19 cellular contexts compared by ENCODE assay signal in genomic region chrX:50071507-50071906, GRCh38.
"Had no signal": no experiment of that assay in that cellular context is flagged by ENCODE, and none has a peak within 500 bp of the region (broad histone marks: within the 10 kb centered on the region; RNA-seq: fewer than 3 reads in every experiment).

No MANE protein-coding gene starts in this region.

- ATAC-seq: esophagus mucosa; gastrocnemius medialis; heart right ventricle; left lobe of liver; naive thymus-derived CD4-positive, alpha-beta T cell; sciatic nerve; stimulated activated memory B cell treated with anti-CD40 and anti-IgM and Interleukin-4, amounts not matched to agents 10 μg/mL and 1 μg/mL and 100 μg/mL, for 72 hours had no signal

- DNase-seq: effector memory CD4-positive, alpha-beta T cell; gastrocnemius medialis; heart right ventricle; islet precursor cell; mammary epithelial cell; naive thymus-derived CD4-positive, alpha-beta T cell; nephron progenitor cell; posterior cingulate gyrus; spleen; stimulated activated CD4-positive, alpha-beta T cell treated with anti-CD3 and anti-CD28 coated beads, Interleukin-15, amount 100 ng/mL, for 24 hours; stimulated activated CD4-positive, alpha-beta T cell treated with anti-CD3 and anti-CD28 coated beads, Interleukin-1b, Interleukin-23, amount 100 ng/mL, for 48 hours; stimulated activated CD4-positive, alpha-beta T cell treated with anti-CD3 and anti-CD28 coated beads, Interleukin-4, amount 100 ng/mL, for 24 hours; tibial artery; upper lobe of left lung; uterus had no signal
